20 cellular contexts compared by ENCODE assay signal in the genomic region with DNA sequence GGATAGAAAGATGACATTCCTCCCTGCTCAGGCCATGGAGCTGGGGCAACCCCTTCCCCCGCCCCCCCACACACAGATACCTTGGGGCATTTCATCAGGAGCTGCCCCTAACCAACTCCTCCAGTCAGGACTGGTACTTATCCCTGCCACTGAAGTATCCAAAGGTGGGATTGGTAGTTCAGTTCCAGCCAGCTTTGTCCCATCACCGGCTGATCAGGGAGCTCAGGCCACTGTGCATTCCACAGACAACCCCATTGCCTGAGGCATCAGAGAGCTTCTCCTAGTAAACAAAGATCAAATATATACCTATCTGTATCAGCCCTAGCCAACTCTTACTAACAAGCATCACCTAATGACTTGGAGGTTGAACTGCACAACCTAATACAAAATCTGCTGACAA.
"Had no signal": no experiment of that assay in that cellular context is flagged by ENCODE, and none has a peak within 500 bp of the region (broad histone marks: within the 10 kb centered on the region; RNA-seq: fewer than 3 reads in every experiment).

No MANE protein-coding gene starts in this region.

- ATAC-seq: effector memory CD8-positive, alpha-beta T cell; foreskin keratinocyte; gastrocnemius medialis; gastroesophageal sphincter; heart left ventricle; heart right ventricle had no signal

- DNase-seq: colonic mucosa; cortex of kidney; dermis blood vessel endothelial cell; dorsolateral prefrontal cortex; effector CD4-positive, alpha-beta T cell; effector CD8-positive, alpha-beta T cell; effector memory CD4-positive, alpha-beta T cell; effector memory CD8-positive, alpha-beta T cell; endodermal cell; erythroblast; esophagus squamous epithelium; foreskin fibroblast; foreskin keratinocyte; foreskin melanocyte; gastrocnemius medialis; glutamatergic neuron; head of caudate nucleus; heart left ventricle; heart right ventricle had no signal
